In genomic region chr15:67122816-67123215, GRCh38 we compare ENCODE assay signal across 1 cellular context.
TF ChIP-seq lines count a peak whose summit lies in the region.

No MANE protein-coding gene starts in this region.

TF ChIP-seq in A549, 52 proteins besides CTCF, POLR2A, EP300 and RAD21:
- TF ChIP-seq KDM1A (IDR thresholded peaks at IDR 0.05; ENCODE audit: low read depth) (peak; percentile 23; the same call in 1 of the 2 replicates), CHD4 (IDR thresholded peaks at IDR 0.05; ENCODE audit: borderline replicate concordance) (peak; percentile 40; the same call in 1 of the 2 replicates)
